30 cellular contexts compared by ENCODE assay signal in the genomic region with DNA sequence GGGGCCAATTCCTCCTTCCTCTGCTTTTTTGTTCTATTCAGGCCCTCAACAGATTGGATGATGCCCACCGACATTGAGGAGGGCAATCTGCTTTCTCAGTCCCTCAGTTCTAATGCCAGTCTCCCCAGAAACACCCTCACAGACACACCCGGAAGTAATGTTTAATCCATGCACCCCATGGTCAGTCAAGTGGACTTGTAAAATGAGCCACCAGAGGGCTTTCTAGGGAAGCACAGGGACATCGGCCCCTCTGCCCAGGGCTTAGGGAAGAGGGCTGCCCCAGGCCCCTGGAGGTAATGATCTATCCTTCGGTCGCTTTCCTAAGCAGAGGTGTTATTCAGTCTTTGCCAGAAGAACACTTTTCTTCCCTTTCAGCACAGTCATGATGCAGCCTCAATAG.
DNase-seq lines count a peak whose midpoint lies in the region; FAIRE-seq and TF ChIP-seq lines count a peak whose summit lies in the region.
"Had no signal": no experiment of that assay in that cellular context is flagged by ENCODE, and none has a peak within 500 bp of the region (broad histone marks: within the 10 kb centered on the region; RNA-seq: fewer than 3 reads in every experiment).

No MANE protein-coding gene starts in this region.

- H3K4me2 ChIP-seq in osteoblast (ENCODE audit: insufficient read depth, low read length) = no peak overlapping the region
- H3K4me2 ChIP-seq: A549, KMS-11 had no signal

- TF ChIP-seq CTCF in chondrocyte (IDR thresholded peaks at IDR 0.05) (peak; percentile 47), osteoblast (IDR thresholded peaks at IDR 0.05; ENCODE audit: extremely low read depth, low read depth, low read length) (peak; percentile 6)

- H3K36me3 ChIP-seq in osteoblast (ENCODE audit: insufficient read depth, low read length) = no peaks in the 10 kb centered on the region

- no peak overlapping the region for H3K4me3 ChIP-seq in osteoblast (ENCODE audit: insufficient read depth, low read length)
- H3K4me3 ChIP-seq: A549, GM23248 had no signal

- H3K27ac ChIP-seq in osteoblast (ENCODE audit: low read depth, low read length) = no peak overlapping the region
- H3K27ac ChIP-seq: A549, C4-2B, GM23248, KMS-11, RWPE1 had no signal

- no peak for TF ChIP-seq POLR2A in GM12892 (IDR thresholded peaks at IDR 0.05; ENCODE audit: low read depth, low read length)

- DNase-seq in EL (peak; percentile 5), M059J (ENCODE audit: low read depth) (peak; percentile 12), chondrocyte (ENCODE audit: low spot score) (no peak), osteoblast (ENCODE audit: insufficient read length, low spot score, missing footprints) (no peak), KG1 (lab: John Stamatoyannopoulos, UW) (no peak), NCI-H2107 (lab: John Stamatoyannopoulos, UW) (no peak), GM12892 (ENCODE audit: insufficient read length) (no peak)
- DNase-seq: Caco-2; CD8-positive, alpha-beta T cell; DMS 273 treated with DMSO at 0.1 percent for 48 hours; DMS79; GM23248; H7; IMR-90; NCI-H1092 treated with DMSO at 0.1 percent for 48 hours; NCI-H1436; NCI-H187 treated with DMSO at 0.1 percent for 48 hours; NCI-H446; NCI-H524 treated with DMSO at 0.1 percent for 48 hours; NCI-H82; NK-92 treated with Interleukin-12 subunit alpha and Interleukin-12 subunit beta, amount 100 ng/mL, for 24 hours; PC-3; SHP77; T-helper 1 cell had no signal

- H3K4me1 ChIP-seq in osteoblast (ENCODE audit: insufficient read depth, low read length) = no peaks in the 10 kb centered on the region
- H3K4me1 ChIP-seq: A549, Caco-2 had no signal

- no peak for FAIRE-seq in GM12892 (lab: Jason Lieb, UNC)
- FAIRE-seq: A549, GM18507, HTR-8/SVneo had no signal

- H3K4me1 Mint-ChIP-seq in chondrocyte (ENCODE audit: low read depth) = no peaks in the 10 kb centered on the region

- H3K4me3 Mint-ChIP-seq in chondrocyte (ENCODE audit: unreplicated experiment) = no peak overlapping the region
- H3K4me3 Mint-ChIP-seq: CD8-positive, alpha-beta T cell had no signal

- no peak overlapping the region for H3K27ac Mint-ChIP-seq in chondrocyte (ENCODE audit: unreplicated experiment)
- H3K27ac Mint-ChIP-seq: CD8-positive, alpha-beta T cell had no signal

- H3K79me2 ChIP-seq in osteoblast (ENCODE audit: insufficient read depth, low read length) = no peaks in the 10 kb centered on the region

- H3K27me3 Mint-ChIP-seq in chondrocyte (ENCODE audit: low read depth) = peaks cover 18% of the 10 kb centered on the region

- H3K9me3 ChIP-seq in osteoblast (ENCODE audit: low read depth, low read length) = no peaks in the 10 kb centered on the region
- H3K9me3 ChIP-seq: A549, Caco-2 had no signal

- no peak overlapping the region for H2AFZ ChIP-seq in osteoblast (ENCODE audit: low read length)
- H2AFZ ChIP-seq: GM23248 had no signal

- no peaks in the 10 kb centered on the region for H4K20me1 ChIP-seq in osteoblast (ENCODE audit: insufficient read depth, low read length)

- H3K27me3 ChIP-seq in osteoblast (ENCODE audit: insufficient read depth, low read length) = peaks cover 14% of the 10 kb centered on the region

- no peaks in the 10 kb centered on the region for H3K9me3 Mint-ChIP-seq in chondrocyte (ENCODE audit: low read depth)
- H3K9me3 Mint-ChIP-seq: CD8-positive, alpha-beta T cell had no signal

- no peaks in the 10 kb centered on the region for H3K36me3 Mint-ChIP-seq in chondrocyte (ENCODE audit: low read depth)
- H3K36me3 Mint-ChIP-seq: CD8-positive, alpha-beta T cell had no signal

Comparison
In these comparisons a context has a peak if more than half of its experiments do, and no peak if none do; other contexts are left out.
1. DNase-seq: peak in EL (single experiment) and M059J (single experiment); none in chondrocyte (single experiment), osteoblast (single experiment), KG1 (single experiment), NCI-H2107 (single experiment) and GM12892 (single experiment).